Comparison of ENCODE assay signal across 14 cellular contexts in the genomic region with DNA sequence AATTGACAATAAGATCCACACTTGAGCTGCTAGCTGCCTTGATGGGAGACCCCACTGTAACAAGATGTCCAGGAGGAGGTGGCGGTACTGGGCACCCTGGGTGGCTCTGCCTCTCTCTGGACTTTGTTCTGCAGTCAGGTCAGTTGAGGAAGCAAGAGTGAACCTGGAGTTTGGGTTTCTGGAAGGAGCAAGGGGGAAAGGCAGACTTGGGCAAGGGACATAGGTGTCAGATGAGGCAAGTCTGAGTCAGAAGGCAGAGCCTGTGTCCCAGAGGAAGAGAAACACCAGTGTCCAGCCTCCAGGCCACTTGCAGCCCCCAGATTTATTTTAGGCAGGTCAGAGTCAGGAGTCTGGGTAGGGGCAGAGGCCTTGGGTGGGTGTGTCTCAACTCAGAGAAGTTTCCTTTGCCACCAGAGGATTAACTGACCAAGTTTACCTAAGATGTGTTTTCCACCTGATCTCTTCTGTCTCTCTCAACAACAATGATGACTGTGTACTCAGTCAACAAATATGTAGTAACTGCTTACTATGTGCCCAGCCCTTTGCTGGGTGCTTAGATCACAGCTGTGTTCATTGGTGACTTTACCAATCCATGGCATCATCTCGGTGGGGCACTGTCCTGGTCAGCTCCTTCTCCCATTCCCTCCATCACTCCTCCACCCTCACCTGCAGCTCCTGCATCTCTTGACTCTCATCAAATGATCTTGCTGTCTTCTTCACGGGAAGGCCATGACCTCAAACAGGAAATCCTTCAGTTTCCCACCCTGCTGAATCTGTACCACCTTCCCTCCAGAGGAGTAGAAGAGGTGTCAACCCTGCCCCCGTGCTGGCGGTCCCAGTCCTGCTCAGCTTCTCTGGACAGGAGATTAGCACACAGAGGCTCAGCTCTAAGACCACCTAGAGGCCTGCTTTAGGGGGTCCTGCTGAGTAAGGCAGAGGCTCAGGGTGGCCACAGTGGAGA. TPM values are rescaled to one million over a fixed set of nuclear protein-coding genes. Genes with fewer than 3 reads are reported as not detected.
DNase-seq lines count a peak whose midpoint lies in the region; ATAC-seq, FAIRE-seq and TF ChIP-seq lines count a peak whose summit lies in the region.
"Had no signal": no experiment of that assay in that cellular context is flagged by ENCODE, and none has a peak within 500 bp of the region (broad histone marks: within the 10 kb centered on the region; RNA-seq: fewer than 3 reads in every experiment).

No MANE protein-coding gene starts in this region.

- peak overlapping the region; percentile 23 for H3K18ac ChIP-seq in H9 (ENCODE audit: insufficient read length, low read depth, low read length)

- no peak overlapping the region for H2BK20ac ChIP-seq in H9 (ENCODE audit: low read depth, low read length, poor library complexity, severe bottlenecking)

- no peak overlapping the region; the same call in 1 of the 2 replicates for H3K14ac ChIP-seq in H9 (ENCODE audit: insufficient read depth, low read length)

- H3K4me3 ChIP-seq in small intestine (ENCODE audit: low read depth in 1 of 2, low read length in 2 of 2): no peak overlapping the region
- H3K4me3 ChIP-seq: right atrium auricular region had no signal

- no peak overlapping the region for H3K23ac ChIP-seq in H9 (ENCODE audit: insufficient read length, low read depth, low read length)

- no peaks in the 10 kb centered on the region for H3K23me2 ChIP-seq in H9 (ENCODE audit: insufficient read length, low read depth, low read length, poor library complexity, severe bottlenecking)

- no peaks in the 10 kb centered on the region for H3K36me3 Mint-ChIP-seq in H9 (ENCODE audit: insufficient read depth in 1 of 3, low read depth in 3 of 3)

- no peak overlapping the region for H2BK5ac ChIP-seq in H9 (ENCODE audit: insufficient read length, low read length)

- H2AK5ac ChIP-seq in H9 (ENCODE audit: insufficient read length, low read length): no peak overlapping the region

- no peaks in the 10 kb centered on the region for H3K9me3 Mint-ChIP-seq in H9
- H3K9me3 Mint-ChIP-seq: T-helper 1 cell treated with Interleukin-12 subunit alpha and Interleukin-12 subunit beta and Interleukin-4 antibody, amounts not matched to agents 30 μg/mL and 1 μg/mL, for 36 hours had no signal

- no peak overlapping the region for H4K91ac ChIP-seq in H9 (ENCODE audit: insufficient read length, low read depth, low read length)

- H3K4me1 ChIP-seq in H9 (ENCODE audit: insufficient read depth, low read length): no peaks in the 10 kb centered on the region
- H3K4me1 ChIP-seq in foreskin keratinocyte: peaks cover 4% of the 10 kb centered on the region
- peaks cover 4 to 6% of the 10 kb centered on the region in 2 donors for H3K4me1 ChIP-seq in small intestine (ENCODE audit: control insufficient read depth in 2 of 2, insufficient read depth in 1 of 2, low read depth in 1 of 2, low read length in 1 of 2)
- H3K4me1 ChIP-seq: right atrium auricular region had no signal

- peak overlapping the region in 1 of 3 experiments; percentile 33; a peak in 1 of 7 replicates for H3K27ac Mint-ChIP-seq in H9
- H3K27ac Mint-ChIP-seq: T-helper 1 cell treated with Interleukin-12 subunit alpha and Interleukin-12 subunit beta and Interleukin-4 antibody, amounts not matched to agents 30 μg/mL and 1 μg/mL, for 36 hours had no signal

- WGBS in H9 (ENCODE audit: extremely low coverage, insufficient read length, low lambda C conversion rate): no CpG with 5 or more reads among the region's 5 CpGs
- 38 to 55% (median 44%) methylated on average over 5 of the region's 5 CpGs for WGBS in small intestine, 3 donors

- no peak overlapping the region for H4K8ac ChIP-seq in H9 (replicated peaks; ENCODE audit: insufficient read length, low read depth, low read length)

- H3K27me3 Mint-ChIP-seq in H9 (ENCODE audit: low read depth): peaks cover 2% of the 10 kb centered on the region; the same call in 1 of the 2 replicates

- no peaks in the 10 kb centered on the region for H3K36me3 ChIP-seq in small intestine (ENCODE audit: control insufficient read depth in 2 of 2, insufficient read depth in 2 of 2, low read length in 2 of 2)
- H3K36me3 ChIP-seq: right atrium auricular region had no signal

- no peaks in the 10 kb centered on the region for H4K20me1 ChIP-seq in H9 (ENCODE audit: control insufficient read depth, insufficient read depth, insufficient read length)

- no peaks in the 10 kb centered on the region for H3K79me2 ChIP-seq in H9 (ENCODE audit: insufficient read depth, low read length)

- no peak overlapping the region for H2BK15ac ChIP-seq in H9 (ENCODE audit: low read depth, low read length)

- H2AFZ ChIP-seq in H9 (ENCODE audit: low read length): no peak overlapping the region

- no peak overlapping the region for H2BK120ac ChIP-seq in H9 (ENCODE audit: low read depth, low read length, poor library complexity, severe bottlenecking)

- DNase-seq in H9 (no peak), NCI-H774 (lab: John Stamatoyannopoulos, UW) (peak; percentile 64), foreskin keratinocyte (peak in 1 of 2 donors; percentile 64), small intestine (peak; percentile 87), GM19238 (ENCODE audit: insufficient read length, low spot score) (no peak), epidermal melanocyte (ENCODE audit: insufficient read length, low spot score) (no peak), DMS79 treated with DMSO at 0.1 percent for 48 hours (lab: John Stamatoyannopoulos, UW) (no peak)
- DNase-seq: activated CD4-positive, alpha-beta T cell treated with anti-CD3 and anti-CD28 coated beads, Interleukin-2, amount 50 U/mL, for 4 hours; activated gamma-delta T cell treated with Interleukin-2 at 50 U/mL for 16 hours; erythroblast; substantia nigra had no signal

- no peak for FAIRE-seq in small intestine (lab: Jason Lieb, UNC)

- no peak overlapping the region for H3K56ac ChIP-seq in H9 (ENCODE audit: insufficient read length, low read depth, low read length)

- no peaks in the 10 kb centered on the region for H3K4me1 Mint-ChIP-seq in H9

- no peak overlapping the region for H3K4ac ChIP-seq in H9 (ENCODE audit: low read depth, low read length)

- TF ChIP-seq CTCF in H9 (conservative IDR thresholded peaks at IDR 0.05) (no peak), foreskin keratinocyte (conservative IDR thresholded peaks at IDR 0.05) (no peak)

- no peaks in the 10 kb centered on the region for H3K9me3 ChIP-seq in H9 (ENCODE audit: control insufficient read depth, low read depth, low read length)
- H3K9me3 ChIP-seq in small intestine (ENCODE audit: control insufficient read depth, low read depth): no peaks in the 10 kb centered on the region
- H3K9me3 ChIP-seq: right atrium auricular region had no signal

- H3K27ac ChIP-seq in H9 (ENCODE audit: insufficient read length, low read depth, low read length) (no peak overlapping the region), foreskin keratinocyte (no peak overlapping the region), small intestine (ENCODE audit: low read depth in 1 of 2, low read length in 1 of 2) (peak overlapping the region; percentile 97 to 99)
- H3K27ac ChIP-seq: right atrium auricular region had no signal

- H3T11ph ChIP-seq in H9 (ENCODE audit: low read length): no peak overlapping the region

- no peak overlapping the region for H3K9ac ChIP-seq in H9 (ENCODE audit: extremely low read depth, insufficient read length, low read length)

- H4K5ac ChIP-seq in H9 (ENCODE audit: insufficient read length, low read depth, low read length): no peak overlapping the region

- H3K4me3 Mint-ChIP-seq in H9: no peak overlapping the region
- H3K4me3 Mint-ChIP-seq: T-helper 1 cell treated with Interleukin-12 subunit alpha and Interleukin-12 subunit beta and Interleukin-4 antibody, amounts not matched to agents 30 μg/mL and 1 μg/mL, for 36 hours had no signal

- H3K4me2 ChIP-seq in H9 (ENCODE audit: insufficient read depth, insufficient read length, low read length): no peak overlapping the region

- no peak overlapping the region for H2BK12ac ChIP-seq in H9 (ENCODE audit: insufficient read length, low read depth, low read length)

- H3K27me3 ChIP-seq in H9 (ENCODE audit: insufficient read depth, low read length): no peaks in the 10 kb centered on the region; the same call in 1 of the 2 replicates
- H3K27me3 ChIP-seq in foreskin keratinocyte: no peaks in the 10 kb centered on the region
- H3K27me3 ChIP-seq in small intestine (ENCODE audit: control insufficient read depth in 2 of 2, insufficient read depth in 2 of 2, low read length in 2 of 2): no peaks in the 10 kb centered on the region
- H3K27me3 ChIP-seq: right atrium auricular region had no signal

- no peaks in the 10 kb centered on the region for H3K79me1 ChIP-seq in H9 (ENCODE audit: insufficient read depth, low read depth, low read length, poor library complexity, severe bottlenecking)

- ATAC-seq in foreskin keratinocyte (peak; percentile 79), GM21737 (IDR thresholded peaks at IDR 0.05; ENCODE audit: unreplicated experiment) (no peak)

RNA-seq across cellular contexts. Expression of gene ELF3, which starts 36.6 kb away (rescaled TPM):
- total RNA-seq in H9 (2021): 9.1 and 10.4 TPM in 2 replicates
- 0.04 and 0.07 TPM in 2 replicates for total RNA-seq in foreskin keratinocyte
- 0.04 TPM in 1 of 2 replicates, not detected in the other for polyA plus RNA-seq in foreskin keratinocyte
- 100 to 1,000 TPM; 261 to 487 (median 395) TPM for polyA plus RNA-seq in small intestine

Comparison
In these comparisons a context has a peak if more than half of its experiments do, and no peak if none do; other contexts are left out.
1. DNase-seq: peak in NCI-H774 (single experiment) and small intestine (single experiment); none in H9 (single experiment), GM19238 (single experiment), epidermal melanocyte (single experiment) and DMS79 treated with DMSO at 0.1 percent for 48 hours (single experiment).
2. H3K27ac ChIP-seq: peak in small intestine (2 of 2); none in H9 (single experiment) and foreskin keratinocyte (single experiment).